Comparison of ENCODE assay signal across 1 cellular context in genomic region chrX:9414416-9414815, GRCh38.
TF ChIP-seq lines count a peak whose summit lies in the region.

No MANE protein-coding gene starts in this region.

TF ChIP-seq in HepG2, 621 proteins besides CTCF, POLR2A, EP300 and RAD21 (continued from another document):
- TF ChIP-seq PAXIP1 (CRISPR knock-in tag; conservative IDR thresholded peaks at IDR 0.05): no peak
